In genomic region chr15:68576253-68577236, GRCh38 we compare ENCODE assay signal across 1 cellular context.
TF ChIP-seq lines count a peak whose summit lies in the region.

No MANE protein-coding gene starts in this region.

TF ChIP-seq in GM23338, 12 proteins besides CTCF, POLR2A, EP300 and RAD21 (continued from another document):
- TF ChIP-seq, protein P1, sequence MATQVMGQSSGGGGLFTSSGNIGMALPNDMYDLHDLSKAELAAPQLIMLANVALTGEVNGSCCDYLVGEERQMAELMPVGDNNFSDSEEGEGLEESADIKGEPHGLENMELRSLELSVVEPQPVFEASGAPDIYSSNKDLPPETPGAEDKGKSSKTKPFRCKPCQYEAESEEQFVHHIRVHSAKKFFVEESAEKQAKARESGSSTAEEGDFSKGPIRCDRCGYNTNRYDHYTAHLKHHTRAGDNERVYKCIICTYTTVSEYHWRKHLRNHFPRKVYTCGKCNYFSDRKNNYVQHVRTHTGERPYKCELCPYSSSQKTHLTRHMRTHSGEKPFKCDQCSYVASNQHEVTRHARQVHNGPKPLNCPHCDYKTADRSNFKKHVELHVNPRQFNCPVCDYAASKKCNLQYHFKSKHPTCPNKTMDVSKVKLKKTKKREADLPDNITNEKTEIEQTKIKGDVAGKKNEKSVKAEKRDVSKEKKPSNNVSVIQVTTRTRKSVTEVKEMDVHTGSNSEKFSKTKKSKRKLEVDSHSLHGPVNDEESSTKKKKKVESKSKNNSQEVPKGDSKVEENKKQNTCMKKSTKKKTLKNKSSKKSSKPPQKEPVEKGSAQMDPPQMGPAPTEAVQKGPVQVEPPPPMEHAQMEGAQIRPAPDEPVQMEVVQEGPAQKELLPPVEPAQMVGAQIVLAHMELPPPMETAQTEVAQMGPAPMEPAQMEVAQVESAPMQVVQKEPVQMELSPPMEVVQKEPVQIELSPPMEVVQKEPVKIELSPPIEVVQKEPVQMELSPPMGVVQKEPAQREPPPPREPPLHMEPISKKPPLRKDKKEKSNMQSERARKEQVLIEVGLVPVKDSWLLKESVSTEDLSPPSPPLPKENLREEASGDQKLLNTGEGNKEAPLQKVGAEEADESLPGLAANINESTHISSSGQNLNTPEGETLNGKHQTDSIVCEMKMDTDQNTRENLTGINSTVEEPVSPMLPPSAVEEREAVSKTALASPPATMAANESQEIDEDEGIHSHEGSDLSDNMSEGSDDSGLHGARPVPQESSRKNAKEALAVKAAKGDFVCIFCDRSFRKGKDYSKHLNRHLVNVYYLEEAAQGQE (IDR thresholded peaks at IDR 0.05; ENCODE audit: unreplicated experiment) = no peak
- TF ChIP-seq EZH2phosphoT487 (IDR thresholded peaks at IDR 0.05; ENCODE audit: unreplicated experiment) (no peak), STAT1 (IDR thresholded peaks at IDR 0.05; ENCODE audit: unreplicated experiment) (no peak), EZH2 (IDR thresholded peaks at IDR 0.05; ENCODE audit: low read depth, unreplicated experiment) (no peak), JUNB (IDR thresholded peaks at IDR 0.05; ENCODE audit: unreplicated experiment) (no peak), POLR2AphosphoS5 (IDR thresholded peaks at IDR 0.05; ENCODE audit: low read depth) (no peak), CREB1 (CRISPR knock-in tag; IDR thresholded peaks at IDR 0.05; ENCODE audit: low read depth) (no peak), ZNF114 (CRISPR knock-in tag; IDR thresholded peaks at IDR 0.05) (no peak), ZNF331 (CRISPR knock-in tag; IDR thresholded peaks at IDR 0.05; ENCODE audit: low read depth) (no peak), NANOG (IDR thresholded peaks at IDR 0.05; ENCODE audit: borderline replicate concordance) (no peak), ZNF462 (CRISPR knock-in tag; IDR thresholded peaks at IDR 0.05) (no peak)
